Comparison of ENCODE assay signal across 2 cellular contexts in the genomic region with DNA sequence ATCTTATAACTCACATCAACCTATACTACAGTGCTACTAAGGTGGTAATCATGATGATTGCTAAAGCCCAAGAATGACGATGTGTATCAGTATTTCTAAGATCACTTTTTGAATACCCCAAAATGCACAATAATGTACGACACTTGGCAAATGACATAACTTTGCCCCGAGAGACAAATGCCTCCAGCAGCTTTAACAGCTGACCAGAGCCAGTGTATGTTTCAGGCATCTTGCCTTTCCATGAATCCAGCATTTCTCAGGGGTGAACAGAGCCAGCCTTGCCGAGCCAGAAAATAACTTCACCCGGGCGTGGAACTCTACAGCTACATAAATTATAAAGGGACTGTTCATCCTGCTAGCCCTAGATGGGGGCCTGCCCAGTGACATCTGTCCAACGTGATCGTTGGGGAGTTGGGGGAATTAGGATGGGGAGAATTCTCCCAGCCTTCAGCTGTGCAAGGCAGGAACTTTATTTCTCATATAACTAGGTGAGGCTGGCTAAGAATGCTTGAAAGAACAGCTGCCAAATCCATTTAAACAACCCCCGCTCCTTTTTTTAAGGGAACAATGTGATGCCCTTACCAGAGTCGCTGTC.
TF ChIP-seq lines count a peak whose summit lies in the region.

No MANE protein-coding gene starts in this region.

TF ChIP-seq in GM23338, 12 proteins besides CTCF, POLR2A, EP300 and RAD21:
- TF ChIP-seq, protein P1, sequence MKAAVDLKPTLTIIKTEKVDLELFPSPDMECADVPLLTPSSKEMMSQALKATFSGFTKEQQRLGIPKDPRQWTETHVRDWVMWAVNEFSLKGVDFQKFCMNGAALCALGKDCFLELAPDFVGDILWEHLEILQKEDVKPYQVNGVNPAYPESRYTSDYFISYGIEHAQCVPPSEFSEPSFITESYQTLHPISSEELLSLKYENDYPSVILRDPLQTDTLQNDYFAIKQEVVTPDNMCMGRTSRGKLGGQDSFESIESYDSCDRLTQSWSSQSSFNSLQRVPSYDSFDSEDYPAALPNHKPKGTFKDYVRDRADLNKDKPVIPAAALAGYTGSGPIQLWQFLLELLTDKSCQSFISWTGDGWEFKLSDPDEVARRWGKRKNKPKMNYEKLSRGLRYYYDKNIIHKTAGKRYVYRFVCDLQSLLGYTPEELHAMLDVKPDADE (IDR thresholded peaks at IDR 0.05), result no peak
- TF ChIP-seq STAT1 (IDR thresholded peaks at IDR 0.05; ENCODE audit: unreplicated experiment) (no peak), CREB1 (CRISPR knock-in tag; IDR thresholded peaks at IDR 0.05; ENCODE audit: low read depth) (no peak), NANOG (IDR thresholded peaks at IDR 0.05; ENCODE audit: borderline replicate concordance) (no peak)
- TF ChIP-seq, protein P2, sequence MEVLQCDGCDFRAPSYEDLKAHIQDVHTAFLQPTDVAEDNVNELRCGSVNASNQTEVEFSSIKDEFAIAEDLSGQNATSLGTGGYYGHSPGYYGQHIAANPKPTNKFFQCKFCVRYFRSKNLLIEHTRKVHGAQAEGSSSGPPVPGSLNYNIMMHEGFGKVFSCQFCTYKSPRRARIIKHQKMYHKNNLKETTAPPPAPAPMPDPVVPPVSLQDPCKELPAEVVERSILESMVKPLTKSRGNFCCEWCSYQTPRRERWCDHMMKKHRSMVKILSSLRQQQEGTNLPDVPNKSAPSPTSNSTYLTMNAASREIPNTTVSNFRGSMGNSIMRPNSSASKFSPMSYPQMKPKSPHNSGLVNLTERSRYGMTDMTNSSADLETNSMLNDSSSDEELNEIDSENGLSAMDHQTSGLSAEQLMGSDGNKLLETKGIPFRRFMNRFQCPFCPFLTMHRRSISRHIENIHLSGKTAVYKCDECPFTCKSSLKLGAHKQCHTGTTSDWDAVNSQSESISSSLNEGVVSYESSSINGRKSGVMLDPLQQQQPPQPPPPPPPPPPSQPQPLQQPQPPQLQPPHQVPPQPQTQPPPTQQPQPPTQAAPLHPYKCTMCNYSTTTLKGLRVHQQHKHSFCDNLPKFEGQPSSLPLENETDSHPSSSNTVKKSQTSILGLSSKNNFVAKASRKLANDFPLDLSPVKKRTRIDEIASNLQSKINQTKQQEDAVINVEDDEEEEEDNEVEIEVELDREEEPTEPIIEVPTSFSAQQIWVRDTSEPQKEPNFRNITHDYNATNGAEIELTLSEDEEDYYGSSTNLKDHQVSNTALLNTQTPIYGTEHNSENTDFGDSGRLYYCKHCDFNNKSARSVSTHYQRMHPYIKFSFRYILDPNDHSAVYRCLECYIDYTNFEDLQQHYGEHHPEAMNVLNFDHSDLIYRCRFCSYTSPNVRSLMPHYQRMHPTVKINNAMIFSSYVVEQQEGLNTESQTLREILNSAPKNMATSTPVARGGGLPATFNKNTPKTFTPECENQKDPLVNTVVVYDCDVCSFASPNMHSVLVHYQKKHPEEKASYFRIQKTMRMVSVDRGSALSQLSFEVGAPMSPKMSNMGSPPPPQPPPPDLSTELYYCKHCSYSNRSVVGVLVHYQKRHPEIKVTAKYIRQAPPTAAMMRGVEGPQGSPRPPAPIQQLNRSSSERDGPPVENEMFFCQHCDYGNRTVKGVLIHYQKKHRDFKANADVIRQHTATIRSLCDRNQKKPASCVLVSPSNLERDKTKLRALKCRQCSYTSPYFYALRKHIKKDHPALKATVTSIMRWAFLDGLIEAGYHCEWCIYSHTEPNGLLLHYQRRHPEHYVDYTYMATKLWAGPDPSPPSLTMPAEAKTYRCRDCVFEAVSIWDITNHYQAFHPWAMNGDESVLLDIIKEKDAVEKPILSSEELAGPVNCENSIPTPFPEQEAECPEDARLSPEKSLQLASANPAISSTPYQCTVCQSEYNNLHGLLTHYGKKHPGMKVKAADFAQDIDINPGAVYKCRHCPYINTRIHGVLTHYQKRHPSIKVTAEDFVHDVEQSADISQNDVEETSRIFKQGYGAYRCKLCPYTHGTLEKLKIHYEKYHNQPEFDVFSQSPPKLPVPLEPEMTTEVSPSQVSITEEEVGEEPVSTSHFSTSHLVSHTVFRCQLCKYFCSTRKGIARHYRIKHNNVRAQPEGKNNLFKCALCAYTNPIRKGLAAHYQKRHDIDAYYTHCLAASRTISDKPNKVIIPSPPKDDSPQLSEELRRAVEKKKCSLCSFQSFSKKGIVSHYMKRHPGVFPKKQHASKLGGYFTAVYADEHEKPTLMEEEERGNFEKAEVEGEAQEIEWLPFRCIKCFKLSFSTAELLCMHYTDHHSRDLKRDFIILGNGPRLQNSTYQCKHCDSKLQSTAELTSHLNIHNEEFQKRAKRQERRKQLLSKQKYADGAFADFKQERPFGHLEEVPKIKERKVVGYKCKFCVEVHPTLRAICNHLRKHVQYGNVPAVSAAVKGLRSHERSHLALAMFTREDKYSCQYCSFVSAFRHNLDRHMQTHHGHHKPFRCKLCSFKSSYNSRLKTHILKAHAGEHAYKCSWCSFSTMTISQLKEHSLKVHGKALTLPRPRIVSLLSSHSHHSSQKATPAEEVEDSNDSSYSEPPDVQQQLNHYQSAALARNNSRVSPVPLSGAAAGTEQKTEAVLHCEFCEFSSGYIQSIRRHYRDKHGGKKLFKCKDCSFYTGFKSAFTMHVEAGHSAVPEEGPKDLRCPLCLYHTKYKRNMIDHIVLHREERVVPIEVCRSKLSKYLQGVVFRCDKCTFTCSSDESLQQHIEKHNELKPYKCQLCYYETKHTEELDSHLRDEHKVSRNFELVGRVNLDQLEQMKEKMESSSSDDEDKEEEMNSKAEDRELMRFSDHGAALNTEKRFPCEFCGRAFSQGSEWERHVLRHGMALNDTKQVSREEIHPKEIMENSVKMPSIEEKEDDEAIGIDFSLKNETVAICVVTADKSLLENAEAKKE (CRISPR knock-in tag; IDR thresholded peaks at IDR 0.05), result no peak

TF ChIP-seq in H1, 55 proteins besides CTCF, POLR2A, EP300 and RAD21:
- TF ChIP-seq, protein P3, sequence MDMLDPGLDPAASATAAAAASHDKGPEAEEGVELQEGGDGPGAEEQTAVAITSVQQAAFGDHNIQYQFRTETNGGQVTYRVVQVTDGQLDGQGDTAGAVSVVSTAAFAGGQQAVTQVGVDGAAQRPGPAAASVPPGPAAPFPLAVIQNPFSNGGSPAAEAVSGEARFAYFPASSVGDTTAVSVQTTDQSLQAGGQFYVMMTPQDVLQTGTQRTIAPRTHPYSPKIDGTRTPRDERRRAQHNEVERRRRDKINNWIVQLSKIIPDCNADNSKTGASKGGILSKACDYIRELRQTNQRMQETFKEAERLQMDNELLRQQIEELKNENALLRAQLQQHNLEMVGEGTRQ (IDR thresholded peaks at IDR 0.05; ENCODE audit: low read length), result no peak
- TF ChIP-seq SP1 (IDR thresholded peaks at IDR 0.05; ENCODE audit: low read depth, low read length) (no peak), GTF2F1 (IDR thresholded peaks at IDR 0.05; ENCODE audit: borderline replicate concordance, low read depth, low read length) (no peak), POU5F1 (IDR thresholded peaks at IDR 0.05; ENCODE audit: low read depth, low read length) (no peak), CEBPB (IDR thresholded peaks at IDR 0.05; ENCODE audit: low read depth, low read length) (no peak), KDM4A (IDR thresholded peaks at IDR 0.05; ENCODE audit: low read depth, low read length, severe bottlenecking) (no peak), SIRT6 (IDR thresholded peaks at IDR 0.05; ENCODE audit: low read length) (no peak), CHD1 (IDR thresholded peaks at IDR 0.05; ENCODE audit: low read depth, low read length) (no peak), KDM1A (IDR thresholded peaks at IDR 0.05; ENCODE audit: borderline replicate concordance, low read length) (no peak), SP4 (IDR thresholded peaks at IDR 0.05; ENCODE audit: low read length) (no peak), HDAC2 (IDR thresholded peaks at IDR 0.05; ENCODE audit: borderline replicate concordance in 1 of 2, low read depth in 2 of 2, low read length in 2 of 2) (no peak), SRF (IDR thresholded peaks at IDR 0.05; ENCODE audit: low read depth, low read length) (no peak), GABPA (IDR thresholded peaks at IDR 0.05; ENCODE audit: borderline replicate concordance, insufficient read depth, low read length) (no peak), CTBP2 (IDR thresholded peaks at IDR 0.05; ENCODE audit: borderline replicate concordance, insufficient read depth, insufficient read length, low read length) (no peak)
- TF ChIP-seq, protein P4, sequence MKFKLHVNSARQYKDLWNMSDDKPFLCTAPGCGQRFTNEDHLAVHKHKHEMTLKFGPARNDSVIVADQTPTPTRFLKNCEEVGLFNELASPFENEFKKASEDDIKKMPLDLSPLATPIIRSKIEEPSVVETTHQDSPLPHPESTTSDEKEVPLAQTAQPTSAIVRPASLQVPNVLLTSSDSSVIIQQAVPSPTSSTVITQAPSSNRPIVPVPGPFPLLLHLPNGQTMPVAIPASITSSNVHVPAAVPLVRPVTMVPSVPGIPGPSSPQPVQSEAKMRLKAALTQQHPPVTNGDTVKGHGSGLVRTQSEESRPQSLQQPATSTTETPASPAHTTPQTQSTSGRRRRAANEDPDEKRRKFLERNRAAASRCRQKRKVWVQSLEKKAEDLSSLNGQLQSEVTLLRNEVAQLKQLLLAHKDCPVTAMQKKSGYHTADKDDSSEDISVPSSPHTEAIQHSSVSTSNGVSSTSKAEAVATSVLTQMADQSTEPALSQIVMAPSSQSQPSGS (IDR thresholded peaks at IDR 0.05; ENCODE audit: low read length), result no peak
- TF ChIP-seq, protein P5, sequence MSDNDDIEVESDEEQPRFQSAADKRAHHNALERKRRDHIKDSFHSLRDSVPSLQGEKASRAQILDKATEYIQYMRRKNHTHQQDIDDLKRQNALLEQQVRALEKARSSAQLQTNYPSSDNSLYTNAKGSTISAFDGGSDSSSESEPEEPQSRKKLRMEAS (IDR thresholded peaks at IDR 0.05), result no peak
TF ChIP-seq in H1: peak in this region for 0.
